8 cellular contexts compared by ENCODE assay signal in genomic region chr5:72817639-72818266, GRCh38. TPM values are rescaled to one million over a fixed set of nuclear protein-coding genes. Genes with fewer than 3 reads are reported as not detected.
DNase-seq lines count a peak whose midpoint lies in the region; ATAC-seq and TF ChIP-seq lines count a peak whose summit lies in the region.

No MANE protein-coding gene starts in this region.

- no peak overlapping the region for H2BK15ac ChIP-seq in H9 (ENCODE audit: low read depth, low read length)

- no peak overlapping the region for H3K56ac ChIP-seq in H9 (ENCODE audit: insufficient read length, low read depth, low read length)

- CTCF ChIA-PET in T-cell (lab: Charles Lee), result interaction anchor here (0.5 to 2.8 kb wide), 8 partner anchors 8 to 705 kb away, joined by 3 to 42 read pairs (median 4); no protein-coding TSS in a partner anchor

- H2AK5ac ChIP-seq in H9 (ENCODE audit: insufficient read length, low read length), result no peak overlapping the region

- ATAC-seq in T-cell (replicated peaks in 1 of 4), result no peak

- no peaks in the 10 kb centered on the region for H3K27me3 ChIP-seq in H9 (ENCODE audit: insufficient read depth, low read length)

- H3K4me3 ChIP-seq in fibroblast of villous mesenchyme (ENCODE audit: low read depth, low read length), result peak overlapping the region; percentile 88
- peak overlapping the region; percentile 88 for H3K4me3 ChIP-seq in skeletal muscle cell (ENCODE audit: low read depth, low read length)

- H3K36me3 Mint-ChIP-seq in H9 (ENCODE audit: insufficient read depth in 1 of 3, low read depth in 3 of 3) (no peaks in the 10 kb centered on the region), T-cell (no peaks in the 10 kb centered on the region)

- no peak overlapping the region for H4K8ac ChIP-seq in H9 (replicated peaks; ENCODE audit: insufficient read length, low read depth, low read length)

- no peak overlapping the region for H2BK5ac ChIP-seq in H9 (ENCODE audit: insufficient read length, low read length)

- H2BK120ac ChIP-seq in H9 (ENCODE audit: low read depth, low read length, poor library complexity, severe bottlenecking), result no peak overlapping the region

- no peak overlapping the region for H3K18ac ChIP-seq in H9 (ENCODE audit: insufficient read length, low read depth, low read length)

- POLR2A ChIA-PET in T-cell (lab: Charles Lee), result interaction anchor here (0.7 to 2.2 kb wide), 6 partner anchors 30 to 733 kb away, joined by 3 to 11 read pairs (median 4); no protein-coding TSS in a partner anchor

- DNase-seq in H9, result no peak
- DNase-seq in T-cell, result no peak
- DNase-seq in fibroblast of villous mesenchyme (ENCODE audit: low read depth), result peak; percentile 42
- no peak for DNase-seq in skeletal muscle cell (ENCODE audit: low read depth)
- no peak for DNase-seq in middle frontal gyrus (ENCODE audit: extremely low spot score, low spot score)
- DNase-seq in epidermal melanocyte (ENCODE audit: insufficient read length, low spot score), result no peak
- no peak for DNase-seq in stimulated activated naive CD4-positive, alpha-beta T cell treated with Interleukin-2 at 50 U/mL for 16 hours (lab: John Stamatoyannopoulos, UW)
- DNase-seq in SIG-M5 (lab: John Stamatoyannopoulos, UW), result no peak

- no peaks in the 10 kb centered on the region for H4K20me1 ChIP-seq in H9 (ENCODE audit: control insufficient read depth, insufficient read depth, insufficient read length)

- no CpG with 5 or more reads among the region's 6 CpGs for WGBS in H9 (ENCODE audit: extremely low coverage, insufficient read length, low lambda C conversion rate)

- no peak overlapping the region for H3T11ph ChIP-seq in H9 (ENCODE audit: low read length)

- H3K4me1 ChIP-seq in H9 (ENCODE audit: insufficient read depth, low read length), result no peaks in the 10 kb centered on the region; the same call in 1 of the 2 replicates

- H3K14ac ChIP-seq in H9 (ENCODE audit: insufficient read depth, low read length), result no peak overlapping the region

- no peak overlapping the region for H3K23ac ChIP-seq in H9 (ENCODE audit: insufficient read length, low read depth, low read length)

- no peak overlapping the region for H3K27ac ChIP-seq in H9 (ENCODE audit: insufficient read length, low read depth, low read length)

- H3K27ac Mint-ChIP-seq in H9 (no peak overlapping the region; a peak in 1 of 7 replicates), T-cell (peak overlapping the region; percentile 84 to 88)

- no peak overlapping the region for H2BK20ac ChIP-seq in H9 (ENCODE audit: low read depth, low read length, poor library complexity, severe bottlenecking)

- H3K4me2 ChIP-seq in H9 (ENCODE audit: insufficient read depth, insufficient read length, low read length), result peak overlapping the region; percentile 97

- H3K23me2 ChIP-seq in H9 (ENCODE audit: insufficient read length, low read depth, low read length, poor library complexity, severe bottlenecking), result peaks cover 6% of the 10 kb centered on the region

- no peak overlapping the region for H4K91ac ChIP-seq in H9 (ENCODE audit: insufficient read length, low read depth, low read length)

- H3K79me1 ChIP-seq in H9 (ENCODE audit: insufficient read depth, low read depth, low read length, poor library complexity, severe bottlenecking), result no peaks in the 10 kb centered on the region

- H3K4me1 Mint-ChIP-seq in H9, result peaks cover 29 to 32% of the 10 kb centered on the region in 2 experiments
- H3K4me1 Mint-ChIP-seq in T-cell, result peaks cover 31 to 32% (median 31%) of the 10 kb centered on the region in 3 donors

- H3K4ac ChIP-seq in H9 (ENCODE audit: low read depth, low read length), result no peak overlapping the region

- no peaks in the 10 kb centered on the region; a peak in 1 of 5 replicates for H3K9me3 Mint-ChIP-seq in H9
- H3K9me3 Mint-ChIP-seq in T-cell, result no peaks in the 10 kb centered on the region

- no peaks in the 10 kb centered on the region; the same call in 1 of the 2 replicates for H3K27me3 Mint-ChIP-seq in H9 (ENCODE audit: low read depth)
- peaks cover 3 to 4% of the 10 kb centered on the region in 2 donors for H3K27me3 Mint-ChIP-seq in T-cell

- H3K79me2 ChIP-seq in H9 (ENCODE audit: insufficient read depth, low read length), result no peaks in the 10 kb centered on the region; the same call in 1 of the 2 replicates

- no peak overlapping the region for H2BK12ac ChIP-seq in H9 (ENCODE audit: insufficient read length, low read depth, low read length)

- no peak overlapping the region for H4K5ac ChIP-seq in H9 (ENCODE audit: insufficient read length, low read depth, low read length)

- H3K9ac ChIP-seq in H9 (ENCODE audit: extremely low read depth, insufficient read length, low read length), result peak overlapping the region; percentile 43

- H2AFZ ChIP-seq in H9 (ENCODE audit: low read length), result no peak overlapping the region

- H3K4me3 Mint-ChIP-seq in H9 (peak overlapping the region; percentile 88 to 96), T-cell (peak overlapping the region; percentile 91 to 96 (median 94))

- no peaks in the 10 kb centered on the region for H3K9me3 ChIP-seq in H9 (ENCODE audit: control insufficient read depth, low read depth, low read length)

- TF ChIP-seq CTCF in H9 (conservative IDR thresholded peaks at IDR 0.05), result no peak
- TF ChIP-seq CTCF in fibroblast of villous mesenchyme (IDR thresholded peaks at IDR 0.05; ENCODE audit: insufficient read depth, low read depth, low read length), result no peak

RNA-seq across cellular contexts. Expression of gene TNPO1, which starts 1.3 kb away (rescaled TPM):
- 164 TPM in 2 replicates for total RNA-seq in H9 (2021)
- 10 to 100 TPM; 66.3 to 79.0 (median 67.8) TPM for total RNA-seq in T-cell
- total RNA-seq in fibroblast of villous mesenchyme, result 225 and 412 TPM in 2 replicates

Comparison
In these comparisons a context has a peak if more than half of its experiments do, and no peak if none do; other contexts are left out.
1. H3K27ac Mint-ChIP-seq: peak in T-cell (2 of 2); none in H9 (0 of 3).